8 cellular contexts compared by ENCODE assay signal in genomic region chr16:72474511-72475123, GRCh38.
DNase-seq lines count a peak whose midpoint lies in the region; ATAC-seq and TF ChIP-seq lines count a peak whose summit lies in the region.
"Had no signal": no experiment of that assay in that cellular context is flagged by ENCODE, and none has a peak within 500 bp of the region (broad histone marks: within the 10 kb centered on the region; RNA-seq: fewer than 3 reads in every experiment).

No MANE protein-coding gene starts in this region.

- ATAC-seq in HG02571 (IDR thresholded peaks at IDR 0.05; ENCODE audit: unreplicated experiment) = no peak

- H3K27ac ChIP-seq in GM23248 = peak overlapping the region; percentile 63
- H3K27ac ChIP-seq: ovary had no signal

- no peaks in the 10 kb centered on the region for H3K9me2 ChIP-seq in GM23248 (ENCODE audit: insufficient read depth)

- peaks cover 22% of the 10 kb centered on the region for H3K4me1 ChIP-seq in GM23248 (ENCODE audit: insufficient read depth)

- H3K36me3 ChIP-seq in GM23248 (ENCODE audit: low read depth) = no peaks in the 10 kb centered on the region
- H3K36me3 ChIP-seq: ovary had no signal

- in situ Hi-C loops in GM23248 (cut with MboI) = loop anchor here (25.0 kb wide), 1 partner anchor 713 kb away; no protein-coding TSS in a partner anchor

- H3K4me3 Mint-ChIP-seq in osteocyte (ENCODE audit: unreplicated experiment) = peak overlapping the region; percentile 3

- no peaks in the 10 kb centered on the region for H3K36me3 Mint-ChIP-seq in osteocyte (ENCODE audit: unreplicated experiment)

- H3K4me3 ChIP-seq in GM23248 = peak overlapping the region; percentile 11
- no peak overlapping the region for H3K4me3 ChIP-seq in NB4 (ENCODE audit: low read depth, low read length)
- no peak overlapping the region for H3K4me3 ChIP-seq in cardiac fibroblast (replicated peaks in 1 of 2; ENCODE audit: low read depth in 2 of 2, low read length in 2 of 2)
- H3K4me3 ChIP-seq: ovary had no signal

- no peaks in the 10 kb centered on the region for H3K27me3 Mint-ChIP-seq in osteocyte (ENCODE audit: unreplicated experiment)

- H3K4me2 ChIP-seq in GM23248 (ENCODE audit: unreplicated experiment) = peak overlapping the region; percentile 52

- H3K9me3 ChIP-seq in GM23248 (ENCODE audit: low read depth) = no peaks in the 10 kb centered on the region
- H3K9me3 ChIP-seq: ovary had no signal

- peaks cover 16% of the 10 kb centered on the region; the same call in 1 of the 2 replicates for H3F3A ChIP-seq in GM23248 (ENCODE audit: insufficient read depth)

- WGBS in GM23248 (ENCODE audit: low coverage in 1 of 2, low lambda C conversion rate in 2 of 2, missing lambda C conversion rate in 2 of 2), 2 experiments = 2 to 4% methylated on average over 2 of the region's 2 CpGs

- peak overlapping the region; percentile 35 for H2AFZ ChIP-seq in GM23248

- no peaks in the 10 kb centered on the region for H3K9me3 Mint-ChIP-seq in osteocyte (ENCODE audit: unreplicated experiment)

- H3K27me3 ChIP-seq in GM23248 (replicated peaks; ENCODE audit: insufficient read depth) = no peaks in the 10 kb centered on the region
- H3K27me3 ChIP-seq: ovary had no signal

- no peak for TF ChIP-seq POLR2A in NB4 (IDR thresholded peaks at IDR 0.05; ENCODE audit: extremely low read depth, insufficient read length)

- peaks cover 23% of the 10 kb centered on the region for H3K4me1 Mint-ChIP-seq in osteocyte (ENCODE audit: unreplicated experiment)

- no peaks in the 10 kb centered on the region for H3K79me2 ChIP-seq in GM23248 (ENCODE audit: insufficient read depth)

- DNase-seq in GM23248 = peak; percentile 92
- DNase-seq in NB4 (ENCODE audit: low read depth) = peak; percentile 2
- DNase-seq in cardiac fibroblast (ENCODE audit: low read depth in 2 of 2) = peak; percentile 67 to 92
- no peak for DNase-seq in osteocyte (ENCODE audit: extremely low spot score, unreplicated experiment)
- no peak for DNase-seq in NCI-H524 treated with DMSO at 0.1 percent for 48 hours (lab: John Stamatoyannopoulos, UW)
- no peak for DNase-seq in GM20000 (ENCODE audit: low spot score)
- DNase-seq: ovary had no signal

- no peak for TF ChIP-seq CTCF in NB4 (IDR thresholded peaks at IDR 0.05; ENCODE audit: low read depth, low read length)
- no peak for TF ChIP-seq CTCF in cardiac fibroblast (IDR thresholded peaks at IDR 0.05; ENCODE audit: low read depth, low read length)
- no peak for TF ChIP-seq CTCF in osteocyte (IDR thresholded peaks at IDR 0.05)
- no peak for TF ChIP-seq CTCF in GM20000 (IDR thresholded peaks at IDR 0.05; ENCODE audit: extremely low read depth, missing control alignments)

- peak overlapping the region; percentile 35 for H3K9ac ChIP-seq in GM23248

- no peaks in the 10 kb centered on the region for H4K20me1 ChIP-seq in GM23248 (ENCODE audit: insufficient read depth)

- peak overlapping the region; percentile 78 for H3K27ac Mint-ChIP-seq in osteocyte (ENCODE audit: unreplicated experiment)

Comparison
In these comparisons a context has a peak if more than half of its experiments do, and no peak if none do; other contexts are left out.
1. DNase-seq: peak in GM23248 (single experiment), NB4 (single experiment) and cardiac fibroblast (2 of 2); none in osteocyte (single experiment), NCI-H524 treated with DMSO at 0.1 percent for 48 hours (single experiment) and GM20000 (single experiment).